In genomic region chr20:46014517-46015396, GRCh38 we compare ENCODE assay signal across 11 cellular contexts. TPM values are rescaled to one million over a fixed set of nuclear protein-coding genes. Genes with fewer than 3 reads are reported as not detected.
DNase-seq lines count a peak whose midpoint lies in the region; ATAC-seq, FAIRE-seq and TF ChIP-seq lines count a peak whose summit lies in the region.
"Had no signal": no experiment of that assay in that cellular context is flagged by ENCODE, and none has a peak within 500 bp of the region (broad histone marks: within the 10 kb centered on the region; RNA-seq: fewer than 3 reads in every experiment).

No MANE protein-coding gene starts in this region.

- ATAC-seq in GM12878 (no peak), HG02759 (IDR thresholded peaks at IDR 0.05; ENCODE audit: unreplicated experiment) (no peak)

- H3K4ac ChIP-seq in mesendoderm (ENCODE audit: low read depth, low read length) = no peak overlapping the region

- H3K27me3 ChIP-seq in Caco-2 (replicated peaks; ENCODE audit: control insufficient read depth, insufficient read depth, low read length) (no peaks in the 10 kb centered on the region; the same call in 1 of the 2 replicates), GM12878 (replicated peaks in 1 of 2; ENCODE audit: control insufficient read depth in 2 of 2, insufficient read depth in 2 of 2, low read length in 1 of 2) (peaks cover 11 to 12% of the 10 kb centered on the region in 2 experiments; a peak in 3 of 4 replicates), mesendoderm (ENCODE audit: insufficient read depth, low read length, poor library complexity) (no peaks in the 10 kb centered on the region)

- H4K5ac ChIP-seq in mesendoderm (ENCODE audit: low read length) = no peak overlapping the region

- no peak for TF ChIP-seq POLR2A in GM12878 (IDR thresholded peaks at IDR 0.05; ENCODE audit: low read depth, low read length)

- H3K4me1 Mint-ChIP-seq in Caco-2 (ENCODE audit: low read depth, unreplicated experiment) = peaks cover 6% of the 10 kb centered on the region
- H3K4me1 Mint-ChIP-seq in IgD-negative memory B cell = peaks cover 14 to 23% (median 23%) of the 10 kb centered on the region in 3 donors
- peaks cover 14% of the 10 kb centered on the region for H3K4me1 Mint-ChIP-seq in nephron

- H3K79me2 ChIP-seq in GM12878 (ENCODE audit: control insufficient read depth, insufficient read depth, low read length) (no peaks in the 10 kb centered on the region), mesendoderm (ENCODE audit: control insufficient read depth, insufficient read depth, low read length) (no peaks in the 10 kb centered on the region)

- H3K9ac ChIP-seq in GM12878 (ENCODE audit: control insufficient read depth, insufficient read depth, low read length) = no peak overlapping the region
- H3K9ac ChIP-seq in mesendoderm (ENCODE audit: low read length) = no peak overlapping the region

- H2BK5ac ChIP-seq in mesendoderm (ENCODE audit: low read length) = no peak overlapping the region

- no TSS peak for BruUV-seq in Caco-2 (replicated peaks; lab: Mats Ljungman, UMichigan)
- BruUV-seq in GM12878 (replicated peaks; lab: Mats Ljungman, UMichigan) = no TSS peak

- H3K27ac Mint-ChIP-seq in Caco-2 (ENCODE audit: unreplicated experiment) (no peak overlapping the region), IgD-negative memory B cell (peak overlapping the region in 2 of 3 donors; percentile 71 to 88), nephron (no peak overlapping the region)
- H3K27ac Mint-ChIP-seq: activated CD4-positive, alpha-beta T cell treated with anti-CD3 and anti-CD28 coated beads, Interleukin-2, amount 10 ng/mL, durations not matched to agents 7 days and 5 days had no signal

- peaks cover 4% of the 10 kb centered on the region for H3K36me3 Mint-ChIP-seq in Caco-2 (ENCODE audit: insufficient read depth, unreplicated experiment)
- H3K36me3 Mint-ChIP-seq in IgD-negative memory B cell = no peaks in the 10 kb centered on the region
- no peaks in the 10 kb centered on the region for H3K36me3 Mint-ChIP-seq in nephron (ENCODE audit: low read depth)

- H3K18ac ChIP-seq in mesendoderm (ENCODE audit: low read length) = no peak overlapping the region

- H3K4me3 ChIP-seq in Caco-2 (ENCODE audit: low read depth, low read length) = no peak overlapping the region
- H3K4me3 ChIP-seq in GM12878 = no peak overlapping the region
- H3K4me3 ChIP-seq in mesendoderm (ENCODE audit: low read length) = no peak overlapping the region
- H3K4me3 ChIP-seq: SJSA1 had no signal

- H3K56ac ChIP-seq in mesendoderm (ENCODE audit: low read length) = no peak overlapping the region

- H3K36me3 ChIP-seq in Caco-2 (ENCODE audit: control insufficient read depth, insufficient read depth, low read length) (no peaks in the 10 kb centered on the region), GM12878 (ENCODE audit: control insufficient read depth in 2 of 2, insufficient read depth in 2 of 2, low read length in 1 of 2) (no peaks in the 10 kb centered on the region), mesendoderm (ENCODE audit: control insufficient read depth, insufficient read depth, low read length) (no peaks in the 10 kb centered on the region)
- H3K36me3 ChIP-seq: MG63, SJSA1, stomach had no signal

- no peaks in the 10 kb centered on the region for H4K20me1 ChIP-seq in GM12878 (ENCODE audit: control insufficient read depth, insufficient read depth)

- no peak for TF ChIP-seq RAD21 in GM12878 (IDR thresholded peaks at IDR 0.05; ENCODE audit: insufficient read depth, low read depth, low read length)

- 61% methylated on average over 7 of the region's 7 CpGs for WGBS in GM12878 (ENCODE audit: insufficient coverage, insufficient replicate concordance, low lambda C conversion rate, missing lambda C conversion rate)
- no CpG with 5 or more reads among the region's 7 CpGs for WGBS in mesendoderm (ENCODE audit: extremely low coverage, insufficient coverage, low lambda C conversion rate)

- no peak overlapping the region for H3K23ac ChIP-seq in mesendoderm (ENCODE audit: low read length)

- H3K27ac ChIP-seq in GM12878 (ENCODE audit: control insufficient read depth, insufficient read depth) (no peak overlapping the region), mesendoderm (ENCODE audit: low read depth, low read length) (no peak overlapping the region)
- H3K27ac ChIP-seq: SJSA1, stomach had no signal

- DNase-seq in Caco-2 (no peak), GM12878 (ENCODE audit: low read depth, low spot score) (no peak), mesendoderm (no peak), D341Med (ENCODE audit: low spot score) (no peak)

- H3K4me3 Mint-ChIP-seq in Caco-2 (ENCODE audit: unreplicated experiment) = peak overlapping the region; percentile 52
- peak overlapping the region; percentile 43 to 87 (median 74) for H3K4me3 Mint-ChIP-seq in IgD-negative memory B cell
- H3K4me3 Mint-ChIP-seq in nephron = peak overlapping the region; percentile 25 to 36 (median 26)
- H3K4me3 Mint-ChIP-seq: activated CD4-positive, alpha-beta T cell treated with anti-CD3 and anti-CD28 coated beads, Interleukin-2, amount 10 ng/mL, durations not matched to agents 7 days and 5 days had no signal

- no peaks in the 10 kb centered on the region for H3K9me3 ChIP-seq in Caco-2
- H3K9me3 ChIP-seq in GM12878 (replicated peaks; ENCODE audit: control insufficient read depth, insufficient read depth, low read length) = no peaks in the 10 kb centered on the region; the same call in 2 of the 3 replicates
- H3K9me3 ChIP-seq: MG63, stomach had no signal

- H2BK15ac ChIP-seq in mesendoderm (replicated peaks; ENCODE audit: low read depth) = no peak overlapping the region

- TF ChIP-seq EP300 in GM12878 (IDR thresholded peaks at IDR 0.05; ENCODE audit: borderline replicate concordance in 1 of 2, control insufficient read depth in 1 of 2, low read depth in 2 of 2, low read length in 2 of 2) = no peak

- H3K27me3 Mint-ChIP-seq in Caco-2 (ENCODE audit: insufficient read depth, unreplicated experiment) (peaks cover 31% of the 10 kb centered on the region), IgD-negative memory B cell (peaks cover 39% of the 10 kb centered on the region), nephron (ENCODE audit: low read depth) (peaks cover 61% of the 10 kb centered on the region)

- no peak overlapping the region for H2AK5ac ChIP-seq in mesendoderm (ENCODE audit: low read length)

- SMC1A ChIA-PET in GM12878 (lab: Charles Lee; ENCODE audit: uncharacterized antibody, unreplicated experiment) = interaction anchor here (0.6 to 2.0 kb wide), 11 partner anchors 13 to 161 kb away, joined by 3 to 11 read pairs (median 5); partner anchors contain the start of gene ZNF335

- H2AFZ ChIP-seq in GM12878 (ENCODE audit: control insufficient read depth, low read depth, low read length) = no peak overlapping the region; the same call in 1 of the 2 replicates

- CTCF ChIA-PET in Caco-2 (lab: Charles Lee) = interaction anchor here (0.6 to 2.8 kb wide), 17 partner anchors 8 to 1700 kb away, joined by 3 to 16 read pairs (median 5); partner anchors contain the start of genes PCIF1, SLC12A5 and ZNF335
- CTCF ChIA-PET in GM12878 (lab: Yijun Ruan, JAX) = interaction anchor here (0.6 to 11.5 kb wide), 37 partner anchors 8 to 550 kb away, joined by 3 to 190 read pairs (median 5); partner anchors contain the start of gene PCIF1

- in situ Hi-C loops in GM12878 (cut with MboI) = no loop called here

- TF ChIP-seq CTCF in Caco-2 (IDR thresholded peaks at IDR 0.05; ENCODE audit: insufficient read depth in 1 of 2, low read depth in 1 of 2, low read length in 1 of 2, severe bottlenecking in 1 of 2, unreplicated experiment in 1 of 2) (no peak), GM12878 (IDR thresholded peaks at IDR 0.05 in 2 of 3, conservative IDR thresholded peaks at IDR 0.05 in 1 of 3; ENCODE audit: control insufficient read depth in 2 of 3, extremely low read depth in 1 of 3, insufficient read depth in 1 of 3, low read depth in 3 of 3, low read length in 3 of 3) (no peak), nephron (IDR thresholded peaks at IDR 0.05; ENCODE audit: unreplicated experiment in 3 of 3) (no peak)

- H3K9me3 Mint-ChIP-seq in Caco-2 (ENCODE audit: unreplicated experiment) (peaks cover 9% of the 10 kb centered on the region), IgD-negative memory B cell (peaks cover 0 to 8% (median 0%) of the 10 kb centered on the region in 3 donors), nephron (peaks cover 8% of the 10 kb centered on the region)
- H3K9me3 Mint-ChIP-seq: activated CD4-positive, alpha-beta T cell treated with anti-CD3 and anti-CD28 coated beads, Interleukin-2, amount 10 ng/mL, durations not matched to agents 7 days and 5 days had no signal

- FAIRE-seq in GM12878 (lab: Jason Lieb, UNC) = no peak

- H2BK120ac ChIP-seq in mesendoderm (ENCODE audit: low read depth, low read length) = no peak overlapping the region

- no peaks in the 10 kb centered on the region for H3K79me1 ChIP-seq in mesendoderm (ENCODE audit: low read length)

- intact Hi-C loops in Caco-2 (cut with micrococcal nuclease; ENCODE audit: unreplicated experiment) = loop anchor here (1.0 to 10.0 kb wide), 5 partner anchors 28 to 424 kb away; partner anchors contain the start of genes NCOA5 and ZNF335
- intact Hi-C loops in GM12878 (cut with micrococcal nuclease; ENCODE audit: unreplicated experiment) = loop anchor here (1.0 to 5.0 kb wide), 4 partner anchors 27 to 334 kb away; partner anchors contain the start of gene ZNF335

- H4K8ac ChIP-seq in mesendoderm (ENCODE audit: low read depth, low read length) = no peak overlapping the region

- H3K4me1 ChIP-seq in Caco-2 = peaks cover 8% of the 10 kb centered on the region
- peaks cover 7% of the 10 kb centered on the region for H3K4me1 ChIP-seq in GM12878 (ENCODE audit: control insufficient read depth, insufficient read depth, low read length)
- no peaks in the 10 kb centered on the region for H3K4me1 ChIP-seq in mesendoderm (ENCODE audit: control insufficient read depth, low read depth, low read length)

- POLR2A ChIA-PET in Caco-2 (lab: Charles Lee) = no interaction called here
- POLR2A ChIA-PET in GM12878 (lab: Charles Lee) = interaction anchor here (0.6 to 0.7 kb wide), 2 partner anchors 15 to 29 kb away, joined by 3 read pairs; no protein-coding TSS in a partner anchor

- RAD21 ChIA-PET in GM12878 (lab: Charles Lee; ENCODE audit: unreplicated experiment) = interaction anchor here (0.8 to 6.6 kb wide), 13 partner anchors 8 to 423 kb away, joined by 3 to 66 read pairs (median 4); no protein-coding TSS in a partner anchor

- H3K4me2 ChIP-seq in GM12878 (ENCODE audit: control insufficient read depth, insufficient read depth) (peak overlapping the region; percentile 3; the same call in 1 of the 2 replicates), mesendoderm (ENCODE audit: low read length) (no peak overlapping the region)

RNA-seq across cellular contexts. Expression of gene MMP9, which starts 6.0 kb away (rescaled TPM):
- total RNA-seq in Caco-2 (2022) (0.16 TPM in 1 of 2 replicates, not detected in the other), GM12878 (2014; rRNA removed) (0.06 and 0.49 TPM in 2 replicates), GM12878 (2014; rRNA removed; fragmentation: Illumina TruSeq; extraction: Trizol) (0.09 TPM in 1 of 2 replicates, not detected in the other), GM12878 (2021) (0.23 and 0.48 TPM in 2 replicates)
- polyA plus RNA-seq in IgD-negative memory B cell (not detected), GM12878 (2011; rRNA removed) (0.20 and 0.34 TPM in 2 replicates), GM12878 (2014; fragmentation: Illumina TruSeq; extraction: Trizol) (0.10 TPM in 1 of 2 replicates, not detected in the other), GM12878 (2014; fragmentation: Nextera tagmentation; extraction: Ambion mirVana) (under 1 TPM in 1 of 2 experiments, not detected in 1; 0.04 TPM), GM12878 (2014; rRNA removed) (0.09 and 0.18 TPM in 2 replicates), GM12878 (2016; fragmentation: Nextera tagmentation; extraction: Ambion mirVana) (under 1 TPM; 0.09 to 0.20 TPM)
- 0.15 TPM in 1 of 2 replicates, not detected in the other for total RNA-seq in GM12878 (2013; cell fraction: nucleolus; rRNA removed)
- not detected for polyA plus RNA-seq in GM12878 (2011; ENCODE audit: low read depth)
- polyA plus RNA-seq in GM12878 (2011; cell fraction: cytosol; rRNA removed) = 0.64 and 0.75 TPM in 2 replicates
- polyA plus RNA-seq in GM12878 (2011; cell fraction: nucleus; rRNA removed) = 1.8 TPM in 2 replicates
- 0.28 TPM in 2 replicates for polyA plus RNA-seq in GM12878 (2012)
- polyA minus RNA-seq in GM12878 (2011; rRNA and poly(A)+ RNA removed) = 0.15 and 0.31 TPM in 2 replicates
- polyA minus RNA-seq in GM12878 (2011; cell fraction: cytosol; rRNA and poly(A)+ RNA removed) = 0.94 and 1.0 TPM in 2 replicates
- 0.36 TPM in 1 of 2 replicates, not detected in the other for polyA minus RNA-seq in GM12878 (2011; cell fraction: nucleus; rRNA and poly(A)+ RNA removed)
- polyA plus RNA-seq in mesendoderm (2013, experiment 1 of 2) = 6.3 TPM
- polyA plus RNA-seq in mesendoderm (2013, experiment 2 of 2) = 6.2 TPM
- total RNA-seq: activated CD4-positive, alpha-beta T cell treated with anti-CD3 and anti-CD28 coated beads, Interleukin-2, amount 10 ng/mL, durations not matched to agents 7 days and 5 days; SJSA1 had no signal

RNA-seq across cellular contexts. Expression of gene SLC12A5, which starts 14.3 kb away (rescaled TPM):
- total RNA-seq in Caco-2 (2022) = 0.56 and 1.9 TPM in 2 replicates
- polyA plus RNA-seq in IgD-negative memory B cell = 0.11 TPM
- 0.23 TPM in 1 of 2 replicates, not detected in the other for total RNA-seq in GM12878 (2013; cell fraction: nucleolus; rRNA removed)
- 0.05 and 0.34 TPM in 2 replicates for total RNA-seq in GM12878 (2014; rRNA removed)
- 0.72 TPM in 1 of 2 replicates, not detected in the other for total RNA-seq in GM12878 (2014; rRNA removed; fragmentation: Illumina TruSeq; extraction: Trizol)
- 2.7 and 3.1 TPM in 2 replicates for total RNA-seq in GM12878 (2021)
- not detected for polyA plus RNA-seq in GM12878 (2011; ENCODE audit: low read depth)
- 1.0 and 1.7 TPM in 2 replicates for polyA plus RNA-seq in GM12878 (2011; rRNA removed)
- polyA plus RNA-seq in GM12878 (2011; cell fraction: cytosol; rRNA removed) = 2.2 and 6.3 TPM in 2 replicates
- polyA plus RNA-seq in GM12878 (2011; cell fraction: nucleus; rRNA removed) = 1.1 and 2.2 TPM in 2 replicates
- 2.6 and 3.2 TPM in 2 replicates for polyA plus RNA-seq in GM12878 (2012)
- 1.9 TPM in 1 of 2 replicates, not detected in the other for polyA plus RNA-seq in GM12878 (2014; fragmentation: Illumina TruSeq; extraction: Trizol)
- polyA plus RNA-seq in GM12878 (2014; fragmentation: Nextera tagmentation; extraction: Ambion mirVana) = under 1 TPM; 0.26 to 0.37 TPM
- 1.3 and 1.6 TPM in 2 replicates for polyA plus RNA-seq in GM12878 (2014; rRNA removed)
- polyA plus RNA-seq in GM12878 (2016; fragmentation: Nextera tagmentation; extraction: Ambion mirVana) = 1 to 10 TPM; 1.0 to 1.7 TPM
- 2.4 TPM in 1 of 2 replicates, not detected in the other for polyA minus RNA-seq in GM12878 (2011; rRNA and poly(A)+ RNA removed)
- polyA minus RNA-seq in GM12878 (2011; cell fraction: cytosol; rRNA and poly(A)+ RNA removed) = not detected in 2 replicates
- polyA minus RNA-seq in GM12878 (2011; cell fraction: nucleus; rRNA and poly(A)+ RNA removed) = 0.12 and 0.38 TPM in 2 replicates
- 20.5 TPM for polyA plus RNA-seq in mesendoderm (2013, experiment 1 of 2)
- 21.4 TPM for polyA plus RNA-seq in mesendoderm (2013, experiment 2 of 2)
- total RNA-seq: SJSA1 had no signal

RNA-seq across cellular contexts. Expression of gene ZNF335, which starts 42.8 kb away (rescaled TPM):
- total RNA-seq in Caco-2 (2022) = 35.1 and 38.1 TPM in 2 replicates
- 15.1 TPM for polyA plus RNA-seq in IgD-negative memory B cell
- 110 and 127 TPM in 2 replicates for total RNA-seq in GM12878 (2013; cell fraction: nucleolus; rRNA removed)
- total RNA-seq in GM12878 (2014; rRNA removed) = 19.9 and 24.2 TPM in 2 replicates
- 10.5 and 12.3 TPM in 2 replicates for total RNA-seq in GM12878 (2014; rRNA removed; fragmentation: Illumina TruSeq; extraction: Trizol)
- 25.0 and 30.1 TPM in 2 replicates for total RNA-seq in GM12878 (2021)
- polyA plus RNA-seq in GM12878 (2011; ENCODE audit: low read depth) = 6.9 TPM
- polyA plus RNA-seq in GM12878 (2011; rRNA removed) = 5.0 and 11.4 TPM in 2 replicates
- polyA plus RNA-seq in GM12878 (2011; cell fraction: cytosol; rRNA removed) = 13.1 and 18.1 TPM in 2 replicates
- polyA plus RNA-seq in GM12878 (2011; cell fraction: nucleus; rRNA removed) = 80.6 and 103 TPM in 2 replicates
- 13.7 and 15.3 TPM in 2 replicates for polyA plus RNA-seq in GM12878 (2012)
- polyA plus RNA-seq in GM12878 (2014; fragmentation: Illumina TruSeq; extraction: Trizol) = 3.4 and 12.5 TPM in 2 replicates
- polyA plus RNA-seq in GM12878 (2014; fragmentation: Nextera tagmentation; extraction: Ambion mirVana) = 1 to 10 TPM in 1 of 2 experiments, under 1 TPM in 1; 0.74 to 1.2 TPM
- 24.8 and 27.2 TPM in 2 replicates for polyA plus RNA-seq in GM12878 (2014; rRNA removed)
- polyA plus RNA-seq in GM12878 (2016; fragmentation: Nextera tagmentation; extraction: Ambion mirVana) = 10 to 100 TPM; 16.5 to 19.5 TPM
- polyA minus RNA-seq in GM12878 (2011; rRNA and poly(A)+ RNA removed) = 28.2 and 32.4 TPM in 2 replicates
- polyA minus RNA-seq in GM12878 (2011; cell fraction: cytosol; rRNA and poly(A)+ RNA removed) = 6.3 and 9.9 TPM in 2 replicates
- polyA minus RNA-seq in GM12878 (2011; cell fraction: nucleus; rRNA and poly(A)+ RNA removed) = 45.3 and 81.1 TPM in 2 replicates
- polyA plus RNA-seq in mesendoderm (2013, experiment 1 of 2) = 10.9 TPM
- polyA plus RNA-seq in mesendoderm (2013, experiment 2 of 2) = 10.4 TPM

Comparison
In these comparisons a context has a peak if more than half of its experiments do, and no peak if none do; other contexts are left out.
1. H3K27ac Mint-ChIP-seq: peak in IgD-negative memory B cell (2 of 3); none in Caco-2 (single experiment) and nephron (0 of 3).
2. Peak in every context shown above with its lines, with median percentiles within 50 percentile points of each other: H3K4me3 Mint-ChIP-seq.